Comparison of ENCODE assay signal across 9 cellular contexts in the genomic region with DNA sequence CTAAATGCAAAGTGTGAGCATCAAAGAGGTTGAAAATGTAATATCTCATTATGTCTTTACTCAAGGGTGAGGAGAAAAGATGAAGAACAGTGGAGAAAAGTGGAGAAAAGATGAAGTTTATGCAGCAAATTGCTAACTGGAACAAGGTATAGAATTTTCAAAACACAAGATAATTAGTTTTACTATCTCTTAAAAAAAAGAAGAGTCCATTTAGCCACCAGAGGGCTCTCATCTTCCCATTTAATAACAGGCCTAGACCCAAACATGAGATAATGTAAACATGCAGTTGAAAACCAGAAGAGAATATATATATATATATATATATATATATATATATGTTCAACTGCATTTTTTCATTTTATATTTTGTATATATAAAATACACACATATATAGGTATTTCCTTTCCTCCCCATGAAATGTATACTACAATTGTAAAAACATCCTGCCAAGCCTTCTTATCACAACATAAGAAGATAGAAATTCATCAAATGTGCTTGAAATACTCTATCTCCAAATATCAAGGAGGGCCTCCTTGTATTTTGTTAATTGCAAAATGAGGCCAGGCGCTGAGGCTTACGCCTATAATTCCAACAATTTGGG.
DNase-seq lines count a peak whose midpoint lies in the region; ATAC-seq and TF ChIP-seq lines count a peak whose summit lies in the region.
"Had no signal": no experiment of that assay in that cellular context is flagged by ENCODE, and none has a peak within 500 bp of the region (broad histone marks: within the 10 kb centered on the region; RNA-seq: fewer than 3 reads in every experiment).

No MANE protein-coding gene starts in this region.

- DNase-seq in AG04449 (ENCODE audit: low read depth, low spot score): no peak
- DNase-seq in GM23338 (ENCODE audit: low spot score): peak; percentile 64
- peak; percentile 64 for DNase-seq in NOMO-1 treated with DMSO at 0.1 percent for 48 hours (lab: John Stamatoyannopoulos, UW; ENCODE audit: unreplicated experiment)
- DNase-seq in colonic mucosa: no peak
- no peak for DNase-seq in sciatic nerve (ENCODE audit: low spot score)
- no peak for DNase-seq in lower leg skin (ENCODE audit: low spot score in 2 of 2)
- no peak for DNase-seq in T-helper 2 cell treated with Interferon-gamma antibody and Interleukin-4, amounts not matched to agents 5 μg/mL and 100 μg/mL, for 36 hours (ENCODE audit: low spot score)
- DNase-seq: activated naive CD8-positive, alpha-beta T cell treated with anti-CD3 and anti-CD28 coated beads, Interleukin-2, amount 10 ng/mL, durations not matched to agents 7 days and 5 days had no signal

- H3K27me3 ChIP-seq in GM23338 (ENCODE audit: insufficient read depth) (no peaks in the 10 kb centered on the region), colonic mucosa (no peaks in the 10 kb centered on the region)

- H3F3A ChIP-seq in GM23338 (replicated peaks; ENCODE audit: low read depth): no peaks in the 10 kb centered on the region

- H3K36me3 ChIP-seq in GM23338 (ENCODE audit: insufficient read depth): no peaks in the 10 kb centered on the region
- no peaks in the 10 kb centered on the region for H3K36me3 ChIP-seq in colonic mucosa

- H3K79me2 ChIP-seq in GM23338 (replicated peaks; ENCODE audit: insufficient read depth): no peaks in the 10 kb centered on the region

- H3K36me3 Mint-ChIP-seq in GM23338 (ENCODE audit: low read depth): no peaks in the 10 kb centered on the region
- no peaks in the 10 kb centered on the region for H3K36me3 Mint-ChIP-seq in nephron (ENCODE audit: low read depth)
- no peaks in the 10 kb centered on the region for H3K36me3 Mint-ChIP-seq in T-helper 2 cell treated with Interferon-gamma antibody and Interleukin-4, amounts not matched to agents 5 μg/mL and 100 μg/mL, for 36 hours (ENCODE audit: low read depth)
- H3K36me3 Mint-ChIP-seq: activated naive CD8-positive, alpha-beta T cell treated with anti-CD3 and anti-CD28 coated beads, Interleukin-2, amount 10 ng/mL, durations not matched to agents 7 days and 5 days had no signal

- intact Hi-C loops in colonic mucosa (cut with DNase I) (loop anchor here (10.0 kb wide), 1 partner anchor 215 kb away; no protein-coding TSS in a partner anchor), sciatic nerve (cut with DNase I) (loop anchor here (10.0 kb wide), 1 partner anchor 315 kb away; the partner anchor contains the start of gene HIVEP1), lower leg skin (cut with DNase I; ENCODE audit: low total_unique reads) (no loop called here)

- no peaks in the 10 kb centered on the region for H3K9me3 ChIP-seq in colonic mucosa

- H3K4me1 Mint-ChIP-seq in GM23338 (no peaks in the 10 kb centered on the region), nephron (no peaks in the 10 kb centered on the region)
- H3K4me1 Mint-ChIP-seq in T-helper 2 cell treated with Interferon-gamma antibody and Interleukin-4, amounts not matched to agents 5 μg/mL and 100 μg/mL, for 36 hours (ENCODE audit: low read depth): peaks cover 5% of the 10 kb centered on the region

- no peak for TF ChIP-seq POLR2A in lower leg skin (IDR thresholded peaks at IDR 0.05)

- H3K27ac Mint-ChIP-seq in GM23338 (no peak overlapping the region), nephron (no peak overlapping the region)
- no peak overlapping the region for H3K27ac Mint-ChIP-seq in T-helper 2 cell treated with Interferon-gamma antibody and Interleukin-4, amounts not matched to agents 5 μg/mL and 100 μg/mL, for 36 hours
- H3K27ac Mint-ChIP-seq: activated naive CD8-positive, alpha-beta T cell treated with anti-CD3 and anti-CD28 coated beads, Interleukin-2, amount 10 ng/mL, durations not matched to agents 7 days and 5 days had no signal

- CTCF ChIA-PET in AG04449 (lab: Yijun Ruan, JAX): interaction anchor here (0.7 to 3.4 kb wide), 15 partner anchors 9 to 533 kb away, joined by 3 to 17 read pairs (median 5); no protein-coding TSS in a partner anchor

- H3K27ac ChIP-seq in GM23338 (ENCODE audit: low read depth) (no peak overlapping the region), colonic mucosa (no peak overlapping the region)

- H3K9me2 ChIP-seq in GM23338 (ENCODE audit: insufficient read depth): 0 out of 2 replicates have a peak, but pooled peaks cover 5% of the 10 kb centered on the region

- no peak overlapping the region for H2AFZ ChIP-seq in GM23338

- ATAC-seq in GM23338 (no peak), sciatic nerve (no peak)

- H3K4me3 Mint-ChIP-seq in GM23338 (no peak overlapping the region), nephron (no peak overlapping the region)
- H3K4me3 Mint-ChIP-seq in T-helper 2 cell treated with Interferon-gamma antibody and Interleukin-4, amounts not matched to agents 5 μg/mL and 100 μg/mL, for 36 hours: no peak overlapping the region
- H3K4me3 Mint-ChIP-seq: activated naive CD8-positive, alpha-beta T cell treated with anti-CD3 and anti-CD28 coated beads, Interleukin-2, amount 10 ng/mL, durations not matched to agents 7 days and 5 days had no signal

- WGBS in lower leg skin, 2 donors: 91 to 95% methylated on average over 2 of the region's 2 CpGs

- H4K20me1 ChIP-seq in GM23338 (replicated peaks; ENCODE audit: insufficient read depth): no peaks in the 10 kb centered on the region

- TF ChIP-seq CTCF in AG04449 (IDR thresholded peaks at IDR 0.05; ENCODE audit: insufficient read depth, low read length, missing control alignments) (peak; percentile 21), GM23338 (conservative IDR thresholded peaks at IDR 0.05; ENCODE audit: low read depth in 2 of 2) (peak; percentile 48), colonic mucosa (IDR thresholded peaks at IDR 0.05) (peak; percentile 36), nephron (IDR thresholded peaks at IDR 0.05; ENCODE audit: unreplicated experiment in 3 of 3) (peak; percentile 40 to 60 (median 41)), lower leg skin (IDR thresholded peaks at IDR 0.05) (no peak)

- no peak overlapping the region for H3K9ac ChIP-seq in colonic mucosa (ENCODE audit: low read depth in 2 of 2, low read length in 2 of 2)

- POLR2A ChIA-PET in AG04449 (lab: Yijun Ruan, JAX): no interaction called here

- no peak overlapping the region for H3K4me2 ChIP-seq in GM23338

- no peak overlapping the region for H3K4me3 ChIP-seq in AG04449 (ENCODE audit: low read depth, low read length)
- no peak overlapping the region for H3K4me3 ChIP-seq in GM23338
- no peak overlapping the region for H3K4me3 ChIP-seq in colonic mucosa
- no peak overlapping the region for H3K4me3 ChIP-seq in lower leg skin (ENCODE audit: low read depth, poor library complexity, severe bottlenecking)

- H3K9me3 Mint-ChIP-seq in GM23338 (peaks cover 8% of the 10 kb centered on the region; the same call in 2 of the 3 replicates), nephron (peaks cover 4% of the 10 kb centered on the region)
- no peaks in the 10 kb centered on the region for H3K9me3 Mint-ChIP-seq in T-helper 2 cell treated with Interferon-gamma antibody and Interleukin-4, amounts not matched to agents 5 μg/mL and 100 μg/mL, for 36 hours

- H3K4me1 ChIP-seq in GM23338 (ENCODE audit: insufficient read depth) (no peaks in the 10 kb centered on the region), colonic mucosa (no peaks in the 10 kb centered on the region)

- H3K27me3 Mint-ChIP-seq in GM23338 (ENCODE audit: insufficient read depth, low read depth, poor library complexity) (no peaks in the 10 kb centered on the region), nephron (ENCODE audit: low read depth) (peaks cover 4% of the 10 kb centered on the region)
- no peaks in the 10 kb centered on the region for H3K27me3 Mint-ChIP-seq in T-helper 2 cell treated with Interferon-gamma antibody and Interleukin-4, amounts not matched to agents 5 μg/mL and 100 μg/mL, for 36 hours (ENCODE audit: low read depth)
- H3K27me3 Mint-ChIP-seq: activated naive CD8-positive, alpha-beta T cell treated with anti-CD3 and anti-CD28 coated beads, Interleukin-2, amount 10 ng/mL, durations not matched to agents 7 days and 5 days had no signal

TF ChIP-seq in GM23338, 12 proteins besides CTCF, POLR2A, EP300 and RAD21 (continues in another document):
- TF ChIP-seq, protein P1, sequence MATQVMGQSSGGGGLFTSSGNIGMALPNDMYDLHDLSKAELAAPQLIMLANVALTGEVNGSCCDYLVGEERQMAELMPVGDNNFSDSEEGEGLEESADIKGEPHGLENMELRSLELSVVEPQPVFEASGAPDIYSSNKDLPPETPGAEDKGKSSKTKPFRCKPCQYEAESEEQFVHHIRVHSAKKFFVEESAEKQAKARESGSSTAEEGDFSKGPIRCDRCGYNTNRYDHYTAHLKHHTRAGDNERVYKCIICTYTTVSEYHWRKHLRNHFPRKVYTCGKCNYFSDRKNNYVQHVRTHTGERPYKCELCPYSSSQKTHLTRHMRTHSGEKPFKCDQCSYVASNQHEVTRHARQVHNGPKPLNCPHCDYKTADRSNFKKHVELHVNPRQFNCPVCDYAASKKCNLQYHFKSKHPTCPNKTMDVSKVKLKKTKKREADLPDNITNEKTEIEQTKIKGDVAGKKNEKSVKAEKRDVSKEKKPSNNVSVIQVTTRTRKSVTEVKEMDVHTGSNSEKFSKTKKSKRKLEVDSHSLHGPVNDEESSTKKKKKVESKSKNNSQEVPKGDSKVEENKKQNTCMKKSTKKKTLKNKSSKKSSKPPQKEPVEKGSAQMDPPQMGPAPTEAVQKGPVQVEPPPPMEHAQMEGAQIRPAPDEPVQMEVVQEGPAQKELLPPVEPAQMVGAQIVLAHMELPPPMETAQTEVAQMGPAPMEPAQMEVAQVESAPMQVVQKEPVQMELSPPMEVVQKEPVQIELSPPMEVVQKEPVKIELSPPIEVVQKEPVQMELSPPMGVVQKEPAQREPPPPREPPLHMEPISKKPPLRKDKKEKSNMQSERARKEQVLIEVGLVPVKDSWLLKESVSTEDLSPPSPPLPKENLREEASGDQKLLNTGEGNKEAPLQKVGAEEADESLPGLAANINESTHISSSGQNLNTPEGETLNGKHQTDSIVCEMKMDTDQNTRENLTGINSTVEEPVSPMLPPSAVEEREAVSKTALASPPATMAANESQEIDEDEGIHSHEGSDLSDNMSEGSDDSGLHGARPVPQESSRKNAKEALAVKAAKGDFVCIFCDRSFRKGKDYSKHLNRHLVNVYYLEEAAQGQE (IDR thresholded peaks at IDR 0.05; ENCODE audit: unreplicated experiment): no peak
- no peak for TF ChIP-seq JUNB (IDR thresholded peaks at IDR 0.05; ENCODE audit: unreplicated experiment)
- no peak for TF ChIP-seq STAT1 (IDR thresholded peaks at IDR 0.05; ENCODE audit: unreplicated experiment)
- no peak for TF ChIP-seq ZNF331 (CRISPR knock-in tag; IDR thresholded peaks at IDR 0.05; ENCODE audit: low read depth)
- TF ChIP-seq EZH2 (IDR thresholded peaks at IDR 0.05; ENCODE audit: low read depth, unreplicated experiment): no peak
- TF ChIP-seq EZH2phosphoT487 (IDR thresholded peaks at IDR 0.05; ENCODE audit: unreplicated experiment): no peak

Comparison
In these comparisons a context has a peak if more than half of its experiments do, and no peak if none do; other contexts are left out.
1. DNase-seq: peak in GM23338 (single experiment) and NOMO-1 treated with DMSO at 0.1 percent for 48 hours (single experiment); none in AG04449 (single experiment), colonic mucosa (single experiment), sciatic nerve (single experiment), lower leg skin (0 of 2) and T-helper 2 cell treated with Interferon-gamma antibody and Interleukin-4, amounts not matched to agents 5 μg/mL and 100 μg/mL, for 36 hours (single experiment).
2. CTCF ChIP-seq: peak in AG04449 (single experiment), GM23338 (2 of 2), colonic mucosa (single experiment) and nephron (3 of 3); none in lower leg skin (0 of 3).